Comparison of ENCODE assay signal across 10 cellular contexts in genomic region chr5:91499943-91500531, GRCh38.
DNase-seq lines count a peak whose midpoint lies in the region; ATAC-seq and TF ChIP-seq lines count a peak whose summit lies in the region.
"Had no signal": no experiment of that assay in that cellular context is flagged by ENCODE, and none has a peak within 500 bp of the region (broad histone marks: within the 10 kb centered on the region; RNA-seq: fewer than 3 reads in every experiment).

No MANE protein-coding gene starts in this region.

- CTCF ChIA-PET in activated CD8-positive, alpha-beta T cell treated with anti-CD3 and anti-CD28 coated beads, Interleukin-2, amount 10 ng/mL, durations not matched to agents 7 days and 5 days (lab: Charles Lee): interaction anchor here (1.0 to 3.1 kb wide), 6 partner anchors 8 to 430 kb away, joined by 3 to 19 read pairs (median 3); no protein-coding TSS in a partner anchor

- no peak overlapping the region for H3K4me3 ChIP-seq in upper lobe of left lung
- H3K4me3 ChIP-seq: BLaER1 treated with 17β-estradiol and CSF1 and Interleukin-3, amounts not matched to agents 10 nM and 100 nM had no signal

- peak in 5 of 6 experiments; percentile 40 to 63 (median 60) for TF ChIP-seq CTCF in upper lobe of left lung (IDR thresholded peaks at IDR 0.05)

- no peaks in the 10 kb centered on the region for H3K9me3 ChIP-seq in upper lobe of left lung
- H3K9me3 ChIP-seq: BLaER1 treated with 17β-estradiol and CSF1 and Interleukin-3, amounts not matched to agents 10 nM and 100 nM had no signal

- peak; percentile 34 for DNase-seq in NCI-H1092 treated with DMSO at 0.1 percent for 48 hours (lab: John Stamatoyannopoulos, UW)
- DNase-seq in NCI-H1092 (lab: John Stamatoyannopoulos, UW): no peak
- DNase-seq in NCI-H1436 (lab: John Stamatoyannopoulos, UW): peak; percentile 15
- DNase-seq in activated CD8-positive, alpha-beta T cell treated with anti-CD3 and anti-CD28 coated beads, Interleukin-2, amount 10 ng/mL, durations not matched to agents 7 days and 5 days: no peak
- DNase-seq in iPS-NIHi7 (ENCODE audit: extremely low spot score): peak; percentile 35
- no peak for DNase-seq in upper lobe of left lung
- DNase-seq in activated CD4-positive, CD25-positive, alpha-beta regulatory T cell (lab: John Stamatoyannopoulos, UW): no peak

- no peak for TF ChIP-seq POLR2A in upper lobe of left lung (IDR thresholded peaks at IDR 0.05)

- H3K9me3 Mint-ChIP-seq in activated CD8-positive, alpha-beta T cell treated with anti-CD3 and anti-CD28 coated beads, Interleukin-2, amount 10 ng/mL, durations not matched to agents 7 days and 5 days (ENCODE audit: insufficient read depth): no peaks in the 10 kb centered on the region
- H3K9me3 Mint-ChIP-seq: activated naive CD4-positive, alpha-beta T cell treated with anti-CD3 and anti-CD28 coated beads, Interleukin-2, amount 50 U/mL, for 72 hours had no signal

- no peaks in the 10 kb centered on the region for H3K4me1 ChIP-seq in upper lobe of left lung

- POLR2A ChIA-PET in activated CD8-positive, alpha-beta T cell treated with anti-CD3 and anti-CD28 coated beads, Interleukin-2, amount 10 ng/mL, durations not matched to agents 7 days and 5 days (lab: Charles Lee): no interaction called here

- WGBS in upper lobe of left lung, 2 donors: 0 to 5% methylated on average over 2 of the region's 2 CpGs

- H3K36me3 Mint-ChIP-seq in activated CD8-positive, alpha-beta T cell treated with anti-CD3 and anti-CD28 coated beads, Interleukin-2, amount 10 ng/mL, durations not matched to agents 7 days and 5 days (ENCODE audit: low read depth): no peaks in the 10 kb centered on the region
- H3K36me3 Mint-ChIP-seq: activated naive CD4-positive, alpha-beta T cell treated with anti-CD3 and anti-CD28 coated beads, Interleukin-2, amount 50 U/mL, for 72 hours had no signal

- no peaks in the 10 kb centered on the region for H3K36me3 ChIP-seq in upper lobe of left lung
- H3K36me3 ChIP-seq: BLaER1 treated with 17β-estradiol and CSF1 and Interleukin-3, amounts not matched to agents 10 nM and 100 nM had no signal

- no peak overlapping the region for H3K27ac Mint-ChIP-seq in activated CD8-positive, alpha-beta T cell treated with anti-CD3 and anti-CD28 coated beads, Interleukin-2, amount 10 ng/mL, durations not matched to agents 7 days and 5 days
- H3K27ac Mint-ChIP-seq: activated naive CD4-positive, alpha-beta T cell treated with anti-CD3 and anti-CD28 coated beads, Interleukin-2, amount 50 U/mL, for 72 hours had no signal

- H3K27me3 Mint-ChIP-seq in activated CD8-positive, alpha-beta T cell treated with anti-CD3 and anti-CD28 coated beads, Interleukin-2, amount 10 ng/mL, durations not matched to agents 7 days and 5 days (ENCODE audit: low read depth): peaks cover 2% of the 10 kb centered on the region

- no peaks in the 10 kb centered on the region for H3K4me1 Mint-ChIP-seq in activated CD8-positive, alpha-beta T cell treated with anti-CD3 and anti-CD28 coated beads, Interleukin-2, amount 10 ng/mL, durations not matched to agents 7 days and 5 days (ENCODE audit: low read depth)

- ATAC-seq in GM21737 (IDR thresholded peaks at IDR 0.05; ENCODE audit: unreplicated experiment): peak; percentile 55
- ATAC-seq in activated CD8-positive, alpha-beta T cell treated with anti-CD3 and anti-CD28 coated beads, Interleukin-2, amount 10 ng/mL, durations not matched to agents 7 days and 5 days: peak; percentile 60
- ATAC-seq in upper lobe of left lung (ENCODE audit: low FRiP score in 2 of 2): peak in 1 of 2 donors; percentile 71

- no peak overlapping the region for H3K27ac ChIP-seq in upper lobe of left lung
- H3K27ac ChIP-seq: BLaER1 treated with 17β-estradiol and CSF1 and Interleukin-3, amounts not matched to agents 10 nM and 100 nM had no signal

- TF ChIP-seq EP300 in upper lobe of left lung (IDR thresholded peaks at IDR 0.05): no peak

- no peaks in the 10 kb centered on the region for H3K27me3 ChIP-seq in upper lobe of left lung
- H3K27me3 ChIP-seq: BLaER1 treated with 17β-estradiol and CSF1 and Interleukin-3, amounts not matched to agents 10 nM and 100 nM had no signal

- H3K4me3 Mint-ChIP-seq in activated CD8-positive, alpha-beta T cell treated with anti-CD3 and anti-CD28 coated beads, Interleukin-2, amount 10 ng/mL, durations not matched to agents 7 days and 5 days: no peak overlapping the region

Comparison
In these comparisons a context has a peak if more than half of its experiments do, and no peak if none do; other contexts are left out.
1. DNase-seq: peak in NCI-H1092 treated with DMSO at 0.1 percent for 48 hours (single experiment), NCI-H1436 (single experiment) and iPS-NIHi7 (single experiment); none in NCI-H1092 (single experiment), activated CD8-positive, alpha-beta T cell treated with anti-CD3 and anti-CD28 coated beads, Interleukin-2, amount 10 ng/mL, durations not matched to agents 7 days and 5 days (single experiment), upper lobe of left lung (0 of 2) and activated CD4-positive, CD25-positive, alpha-beta regulatory T cell (0 of 4).